In genomic region chr2:3223080-3223923, GRCh38 we compare ENCODE assay signal across 9 cellular contexts.
DNase-seq lines count a peak whose midpoint lies in the region; ATAC-seq, FAIRE-seq and TF ChIP-seq lines count a peak whose summit lies in the region.
"Had no signal": no experiment of that assay in that cellular context is flagged by ENCODE, and none has a peak within 500 bp of the region (broad histone marks: within the 10 kb centered on the region; RNA-seq: fewer than 3 reads in every experiment).

No MANE protein-coding gene starts in this region.

- H4K20me1 ChIP-seq in GM12878 (ENCODE audit: control insufficient read depth, insufficient read depth): no peaks in the 10 kb centered on the region
- no peaks in the 10 kb centered on the region for H4K20me1 ChIP-seq in hepatocyte (ENCODE audit: insufficient read depth, poor library complexity, severe bottlenecking)

- H3K9ac ChIP-seq in GM12878 (ENCODE audit: control insufficient read depth, insufficient read depth, low read length): peak overlapping the region; percentile 55

- H3K27ac ChIP-seq in GM12878 (ENCODE audit: control insufficient read depth, insufficient read depth) (peak overlapping the region; percentile 89), hepatocyte (no peak overlapping the region)

- no peaks in the 10 kb centered on the region; a peak in 1 of 4 replicates for H3K36me3 ChIP-seq in GM12878 (ENCODE audit: control insufficient read depth in 2 of 2, insufficient read depth in 2 of 2, low read length in 1 of 2)
- H3K36me3 ChIP-seq in hepatocyte (replicated peaks; ENCODE audit: insufficient read depth, low read depth): no peaks in the 10 kb centered on the region

- H3K79me2 ChIP-seq in GM12878 (ENCODE audit: control insufficient read depth, insufficient read depth, low read length) (peaks cover 5% of the 10 kb centered on the region), hepatocyte (no peaks in the 10 kb centered on the region)

- peak; percentile 94 for ATAC-seq in HG02642 (IDR thresholded peaks at IDR 0.05; ENCODE audit: poor library complexity, unreplicated experiment)
- peak; percentile 94 for ATAC-seq in GM12878

- intact Hi-C loops in GM12878 (cut with micrococcal nuclease; ENCODE audit: unreplicated experiment): loop anchor here (1.0 to 10.0 kb wide), 3 partner anchors 31 to 431 kb away; partner anchors contain the start of gene ALLC

- TF ChIP-seq EP300 in GM12878 (IDR thresholded peaks at IDR 0.05; ENCODE audit: borderline replicate concordance in 1 of 2, control insufficient read depth in 1 of 2, low read depth in 2 of 2, low read length in 2 of 2): peak; percentile 80 to 87; a peak in 3 of 4 replicates

- no peak for DNase-seq in GM12891 (ENCODE audit: insufficient read length, low spot score)
- DNase-seq in T-helper 9 cell: peak; percentile 63
- DNase-seq in GM12878 (ENCODE audit: low read depth, low spot score): peak; percentile 91
- peak; percentile 84 to 91 for DNase-seq in stimulated activated CD4-positive, alpha-beta T cell treated with anti-CD3 and anti-CD28 coated beads, Interleukin-2, amount 100 ng/mL, for 24 hours
- no peak for DNase-seq in AG20443 (ENCODE audit: low spot score)
- no peak for DNase-seq in hepatocyte (ENCODE audit: low spot score)
- DNase-seq in OCI-M2 (lab: John Stamatoyannopoulos, UW; ENCODE audit: unreplicated experiment): no peak

- H3K27me3 ChIP-seq in GM12878 (replicated peaks in 1 of 2; ENCODE audit: control insufficient read depth in 2 of 2, insufficient read depth in 2 of 2, low read length in 1 of 2) (no peaks in the 10 kb centered on the region), hepatocyte (no peaks in the 10 kb centered on the region)

- TF ChIP-seq CTCF in GM12878 (IDR thresholded peaks at IDR 0.05 in 2 of 3, conservative IDR thresholded peaks at IDR 0.05 in 1 of 3; ENCODE audit: control insufficient read depth in 2 of 3, extremely low read depth in 1 of 3, insufficient read depth in 1 of 3, low read depth in 3 of 3, low read length in 3 of 3) (no peak), hepatocyte (IDR thresholded peaks at IDR 0.05; ENCODE audit: poor library complexity) (no peak)

- POLR2A ChIA-PET in GM12878 (lab: Charles Lee): interaction anchor here (0.6 to 1.1 kb wide), 2 partner anchors 31 to 155 kb away, joined by 3 to 4 read pairs; no protein-coding TSS in a partner anchor

- TF ChIP-seq POLR2A in GM12891 (IDR thresholded peaks at IDR 0.05; ENCODE audit: low read depth, low read length) (no peak), GM12878 (IDR thresholded peaks at IDR 0.05; ENCODE audit: low read depth, low read length) (peak; percentile 57)

- TF ChIP-seq RAD21 in GM12878 (IDR thresholded peaks at IDR 0.05; ENCODE audit: insufficient read depth, low read depth, low read length): peak; percentile 12; the same call in 1 of the 2 replicates

- CTCF ChIA-PET in GM12878 (lab: Yijun Ruan, JAX): interaction anchor here (0.9 to 1.6 kb wide), 4 partner anchors 12 to 239 kb away, joined by 3 to 5 read pairs (median 4); no protein-coding TSS in a partner anchor

- peak overlapping the region; percentile 54 for H2AFZ ChIP-seq in GM12878 (ENCODE audit: control insufficient read depth, low read depth, low read length)
- H2AFZ ChIP-seq in hepatocyte: no peak overlapping the region

- 27% methylated on average over 18 of the region's 18 CpGs for WGBS in GM12878 (ENCODE audit: insufficient coverage, insufficient replicate concordance, low lambda C conversion rate, missing lambda C conversion rate)
- WGBS in hepatocyte (ENCODE audit: low lambda C conversion rate, missing lambda C conversion rate): 95% methylated on average over 18 of the region's 18 CpGs

- H3K4me1 ChIP-seq in GM12878 (ENCODE audit: control insufficient read depth, insufficient read depth, low read length) (peaks cover 20% of the 10 kb centered on the region), hepatocyte (ENCODE audit: insufficient read depth) (no peaks in the 10 kb centered on the region)

- H3K9me2 ChIP-seq in hepatocyte (replicated peaks; ENCODE audit: insufficient read depth): no peaks in the 10 kb centered on the region

- FAIRE-seq in GM12891 (lab: Jason Lieb, UNC): no peak
- peak; percentile 96 for FAIRE-seq in GM12878 (lab: Jason Lieb, UNC)
- FAIRE-seq: endometrium had no signal

- SMC1A ChIA-PET in GM12878 (lab: Charles Lee; ENCODE audit: uncharacterized antibody, unreplicated experiment): interaction anchor here (0.8 to 4.6 kb wide), 6 partner anchors 13 to 94 kb away, joined by 3 to 25 read pairs (median 6); no protein-coding TSS in a partner anchor

- H3K9me3 ChIP-seq in GM12878 (replicated peaks; ENCODE audit: control insufficient read depth, insufficient read depth, low read length): peaks cover 12% of the 10 kb centered on the region
- H3K9me3 ChIP-seq in hepatocyte (ENCODE audit: low read depth): no peaks in the 10 kb centered on the region

- in situ Hi-C loops in GM12878 (cut with MboI): no loop called here

- RAD21 ChIA-PET in GM12878 (lab: Charles Lee; ENCODE audit: unreplicated experiment): interaction anchor here (0.8 to 2.2 kb wide), 10 partner anchors 14 to 429 kb away, joined by 3 to 18 read pairs (median 4); no protein-coding TSS in a partner anchor

- H3K4me3 ChIP-seq in GM12878 (no peak overlapping the region), hepatocyte (no peak overlapping the region)

- TSS peak; percentile 84 for BruUV-seq in GM12878 (replicated peaks; lab: Mats Ljungman, UMichigan)

- peak overlapping the region; percentile 68 for H3K4me2 ChIP-seq in GM12878 (ENCODE audit: control insufficient read depth, insufficient read depth)
- no peak overlapping the region for H3K4me2 ChIP-seq in hepatocyte

TF ChIP-seq in GM12891, 5 proteins besides CTCF, POLR2A, EP300 and RAD21:
- TF ChIP-seq SPI1 (IDR thresholded peaks at IDR 0.05; ENCODE audit: low read depth, low read length): peak; percentile 81
- TF ChIP-seq POLR2AphosphoS5 (IDR thresholded peaks at IDR 0.05; ENCODE audit: low read depth, low read length): no peak
- TF ChIP-seq POU2F2 (IDR thresholded peaks at IDR 0.05; ENCODE audit: low read depth, low read length): 0 out of 2 replicates have a peak, but pooled peaks have one; percentile 32
- TF ChIP-seq TAF1 (IDR thresholded peaks at IDR 0.05; ENCODE audit: low read depth, low read length): peak; percentile 52
- no peak for TF ChIP-seq PAX5 (IDR thresholded peaks at IDR 0.05; ENCODE audit: insufficient read depth, low read length, severe bottlenecking)
TF ChIP-seq in GM12891: peak in this region for 3.

TF ChIP-seq in GM12878, 131 proteins besides CTCF, POLR2A, EP300 and RAD21 (continues in another document):
- TF ChIP-seq SREBF1 (IDR thresholded peaks at IDR 0.05; ENCODE audit: low read length) (no peak), BCL3 (IDR thresholded peaks at IDR 0.05; ENCODE audit: borderline replicate concordance, insufficient read depth, low read depth, low read length, poor library complexity, severe bottlenecking) (peak; percentile 97), IKZF2 (IDR thresholded peaks at IDR 0.05) (peak; percentile 97 to 98), IKZF1 (conservative IDR thresholded peaks at IDR 0.05) (peak; percentile 97), RCOR1 (conservative IDR thresholded peaks at IDR 0.05; ENCODE audit: low read depth, low read length) (no peak), ATF2 (IDR thresholded peaks at IDR 0.05; ENCODE audit: low read length) (peak; percentile 56), HDGF (IDR thresholded peaks at IDR 0.05) (no peak), IRF5 (IDR thresholded peaks at IDR 0.05; ENCODE audit: borderline replicate concordance) (no peak), ZNF384 (IDR thresholded peaks at IDR 0.05; ENCODE audit: borderline replicate concordance, low read depth, low read length) (no peak), NR2C2 (IDR thresholded peaks at IDR 0.05; ENCODE audit: borderline replicate concordance, control insufficient read depth, insufficient read length, low read depth) (no peak), CHD4 (IDR thresholded peaks at IDR 0.05) (no peak), ZNF207 (IDR thresholded peaks at IDR 0.05; ENCODE audit: borderline replicate concordance) (0 out of 2 replicates have a peak, but pooled peaks have one; percentile 51), FOXK2 (IDR thresholded peaks at IDR 0.05) (no peak), HDAC6 (IDR thresholded peaks at IDR 0.05; ENCODE audit: unreplicated experiment) (no peak), SUZ12 (IDR thresholded peaks at IDR 0.05; ENCODE audit: unreplicated experiment) (no peak), NR2F1 (conservative IDR thresholded peaks at IDR 0.05) (peak; percentile 98), KAT2A (conservative IDR thresholded peaks at IDR 0.05; ENCODE audit: control insufficient read depth, low read depth, low read length) (no peak)

Comparison
In these comparisons a context has a peak if more than half of its experiments do, and no peak if none do; other contexts are left out.
1. DNase-seq: peak in T-helper 9 cell (single experiment), GM12878 (single experiment) and stimulated activated CD4-positive, alpha-beta T cell treated with anti-CD3 and anti-CD28 coated beads, Interleukin-2, amount 100 ng/mL, for 24 hours (2 of 2); none in GM12891 (single experiment), AG20443 (single experiment), hepatocyte (single experiment) and OCI-M2 (single experiment).